17 cellular contexts compared by ENCODE assay signal in the genomic region with DNA sequence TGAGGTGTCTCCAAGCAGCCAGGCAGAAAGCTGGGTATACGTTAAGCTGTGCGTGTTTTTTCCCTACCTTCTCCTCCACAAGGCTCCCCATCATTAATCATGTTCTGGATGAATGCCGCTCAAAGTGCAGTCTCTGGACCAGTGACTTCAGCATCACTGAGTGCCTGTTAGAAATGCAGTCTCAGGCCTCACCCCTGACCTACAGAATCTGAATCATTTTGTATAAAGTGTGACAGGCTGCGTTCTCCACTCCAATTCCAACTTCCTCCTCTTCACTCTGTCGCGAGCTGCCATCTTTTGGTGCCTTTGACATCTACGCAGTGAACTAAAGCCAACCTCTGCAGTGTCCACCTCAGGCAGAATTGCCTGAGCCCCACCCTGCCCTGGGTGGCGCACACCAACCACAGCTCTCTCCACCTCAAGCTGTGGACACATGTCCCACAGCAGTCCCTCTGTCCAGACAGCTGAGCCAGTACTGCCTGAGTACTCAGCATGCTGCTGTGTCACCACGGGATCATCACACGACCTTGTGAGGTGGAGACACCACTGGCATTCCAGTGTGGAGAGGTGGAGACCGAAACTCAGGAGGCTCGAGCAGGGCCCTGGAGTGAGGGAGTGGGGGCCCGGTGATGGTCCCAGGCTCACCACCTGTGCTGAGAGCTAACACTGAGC. TPM values are rescaled to one million over a fixed set of nuclear protein-coding genes. Genes with fewer than 3 reads are reported as not detected.
A peak's percentile ranks its signal among the peaks of the same experiment; 100 is the strongest.
DNase-seq lines count a peak whose midpoint lies in the region; ATAC-seq, FAIRE-seq and TF ChIP-seq lines count a peak whose summit lies in the region.
"Had no signal": no experiment of that assay in that cellular context is flagged by ENCODE, and none has a peak within 500 bp of the region (broad histone marks: within the 10 kb centered on the region; RNA-seq: fewer than 3 reads in every experiment).

No MANE protein-coding gene starts in this region.

- DNase-seq in HepG2 (ENCODE audit: low spot score) = no peak
- DNase-seq in right lobe of liver = no peak
- peak; percentile 53 to 59 for DNase-seq in NCI-H187 (lab: John Stamatoyannopoulos, UW)
- no peak for DNase-seq in epithelial cell of prostate (ENCODE audit: low read depth, low spot score)
- peak in 1 of 2 donors; percentile 18 for DNase-seq in psoas muscle
- no peak for DNase-seq in NK-92 treated with Interleukin-12 subunit alpha and Interleukin-12 subunit beta, amount 100 ng/mL, for 24 hours (lab: John Stamatoyannopoulos, UW)
- DNase-seq in stimulated activated naive CD4-positive, alpha-beta T cell (lab: John Stamatoyannopoulos, UW) = no peak
- no peak for DNase-seq in NCI-H1694 (lab: John Stamatoyannopoulos, UW)
- DNase-seq: CD4-positive, CD25-positive, alpha-beta regulatory T cell; GOT3; HFFc6; MG63; NCI-H2107; NCI-H226; NCI-H82; SIG-M5 had no signal

- H3K4me3 ChIP-seq in HepG2 (replicated peaks in 1 of 3; ENCODE audit: insufficient read depth in 1 of 3, low read depth in 2 of 3, low read length in 3 of 3) = no peak overlapping the region
- H3K4me3 ChIP-seq in right lobe of liver = no peak overlapping the region
- no peak overlapping the region for H3K4me3 ChIP-seq in psoas muscle
- H3K4me3 ChIP-seq: MG63 had no signal

- H3K9ac ChIP-seq in HepG2 (ENCODE audit: insufficient read depth, low read depth, low read length) = no peak overlapping the region

- no peaks in the 10 kb centered on the region for H4K20me1 ChIP-seq in HepG2 (ENCODE audit: insufficient read depth, low read length)

- H3K27ac ChIP-seq in HepG2 (ENCODE audit: extremely low read length, insufficient read depth, low read length) (no peak overlapping the region), right lobe of liver (no peak overlapping the region), epithelial cell of prostate (peak overlapping the region; percentile 43), psoas muscle (no peak overlapping the region)

- H3K79me2 ChIP-seq in HepG2 (ENCODE audit: insufficient read depth, low read length) = peaks cover 3% of the 10 kb centered on the region

- H2AFZ ChIP-seq in HepG2 (ENCODE audit: low read length) = no peak overlapping the region

- ATAC-seq in HepG2 = no peak; the same call in 2 of the 3 replicates
- no peak for ATAC-seq in right lobe of liver
- ATAC-seq in psoas muscle = peak; percentile 31 to 63 (median 42)

- TF ChIP-seq EP300 in HepG2 (IDR thresholded peaks at IDR 0.05; ENCODE audit: low read depth in 2 of 2, low read length in 2 of 2) = no peak
- no peak for TF ChIP-seq EP300 in HepG2 (CRISPR knock-in tag; IDR thresholded peaks at IDR 0.05; ENCODE audit: borderline replicate concordance)

- BruUV-seq in HepG2 (replicated peaks; lab: Mats Ljungman, UMichigan) = no TSS peak

- H3K27me3 ChIP-seq in HepG2 (ENCODE audit: control insufficient read depth in 1 of 2, insufficient read depth in 2 of 2, low read length in 2 of 2) (no peaks in the 10 kb centered on the region), right lobe of liver (no peaks in the 10 kb centered on the region), psoas muscle (ENCODE audit: insufficient read depth in 3 of 3, low read length in 2 of 3) (no peaks in the 10 kb centered on the region)
- H3K27me3 ChIP-seq: MG63 had no signal

- CTCF ChIA-PET in HepG2 (lab: Yijun Ruan, JAX; ENCODE audit: low intra/inter-chr PET ratio, low total read pairs) = no interaction called here

- H3K36me3 ChIP-seq in HepG2 (replicated peaks in 1 of 2; ENCODE audit: control insufficient read depth in 1 of 2, insufficient read depth in 2 of 2, low read length in 2 of 2) = peaks cover 0 to 2% of the 10 kb centered on the region in 2 experiments; a peak in 2 of 5 replicates
- H3K36me3 ChIP-seq in right lobe of liver = no peaks in the 10 kb centered on the region
- no peaks in the 10 kb centered on the region for H3K36me3 ChIP-seq in psoas muscle (ENCODE audit: insufficient read depth in 1 of 2, low read depth in 1 of 2)
- H3K36me3 ChIP-seq: MG63 had no signal

- H3K9me3 ChIP-seq in HepG2 (ENCODE audit: low read length) (no peaks in the 10 kb centered on the region), right lobe of liver (no peaks in the 10 kb centered on the region), psoas muscle (no peaks in the 10 kb centered on the region)
- H3K9me3 ChIP-seq: MG63 had no signal

- POLR2A ChIA-PET in HepG2 (lab: Yijun Ruan, JAX) = interaction anchor here (0.9 kb wide), 1 partner anchor 22 kb away, joined by 3 read pairs; no protein-coding TSS in a partner anchor

- no peak for FAIRE-seq in HepG2 (lab: Jason Lieb, UNC)
- FAIRE-seq: D721Med had no signal

- TF ChIP-seq POLR2A in HepG2 (IDR thresholded peaks at IDR 0.05; ENCODE audit: insufficient read depth in 1 of 2, low read depth in 2 of 2, low read length in 2 of 2) (no peak), right lobe of liver (IDR thresholded peaks at IDR 0.05) (no peak)

- in situ Hi-C loops in HepG2 (cut with HindIII; ENCODE audit: extremely low pct_ligation_motif_present, low pct_unique_long_range_greater_than_20kb) = no loop called here

- H3K4me2 ChIP-seq in HepG2 (ENCODE audit: low read depth, low read length) = no peak overlapping the region

- peaks cover 12% of the 10 kb centered on the region for H3K4me1 ChIP-seq in HepG2 (ENCODE audit: insufficient read depth, low read length)
- H3K4me1 ChIP-seq in right lobe of liver = peaks cover 0 to 15% (median 6%) of the 10 kb centered on the region in 4 donors
- peaks cover 31% of the 10 kb centered on the region for H3K4me1 ChIP-seq in psoas muscle

- 94% methylated on average over 12 of the region's 13 CpGs for WGBS in HepG2 (ENCODE audit: low lambda C conversion rate)
- 87% methylated on average over 6 of the region's 13 CpGs for WGBS in right lobe of liver (ENCODE audit: insufficient coverage, low coverage, low lambda C conversion rate, missing lambda C conversion rate)
- 81 to 87% (median 83%) methylated on average over 13 of the region's 13 CpGs for WGBS in psoas muscle, 3 donors

- no peak for TF ChIP-seq RAD21 in HepG2 (CRISPR knock-in tag; IDR thresholded peaks at IDR 0.05)

- no peak for TF ChIP-seq CTCF in HepG2 (CRISPR knock-in tag; IDR thresholded peaks at IDR 0.05)
- TF ChIP-seq CTCF in right lobe of liver (IDR thresholded peaks at IDR 0.05) = no peak
- no peak for TF ChIP-seq CTCF in psoas muscle (IDR thresholded peaks at IDR 0.05)

- intact Hi-C loops in HepG2 (cut with micrococcal nuclease; ENCODE audit: unreplicated experiment) = no loop called here
- intact Hi-C loops in right lobe of liver (cut with DNase I) = no loop called here
- intact Hi-C loops in psoas muscle (cut with DNase I) = no loop called here

TF ChIP-seq in HepG2, 621 proteins besides CTCF, POLR2A, EP300 and RAD21:
- TF ChIP-seq, protein P1, sequence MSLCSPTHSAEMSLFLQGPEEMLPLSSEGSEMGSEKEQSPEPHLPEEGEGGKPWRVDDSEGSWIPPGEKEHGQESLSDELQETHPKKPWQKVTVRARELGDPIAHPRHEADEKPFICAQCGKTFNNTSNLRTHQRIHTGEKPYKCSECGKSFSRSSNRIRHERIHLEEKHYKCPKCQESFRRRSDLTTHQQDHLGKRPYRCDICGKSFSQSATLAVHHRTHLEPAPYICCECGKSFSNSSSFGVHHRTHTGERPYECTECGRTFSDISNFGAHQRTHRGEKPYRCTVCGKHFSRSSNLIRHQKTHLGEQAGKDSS (CRISPR knock-in tag; IDR thresholded peaks at IDR 0.05; ENCODE audit: borderline replicate concordance, low read depth) = 0 out of 2 replicates have a peak, but pooled peaks have one; percentile 30
- TF ChIP-seq U2AF2 (IDR thresholded peaks at IDR 0.05; ENCODE audit: low read depth, low read length) = no peak

RNA-seq across cellular contexts. Expression of a gene that starts 14.2 kb away (rescaled TPM):
- total RNA-seq in HepG2 (2016; rRNA removed; fragmentation: Illumina TruSeq; extraction: Trizol) (5.6 and 7.9 TPM in 2 replicates), right lobe of liver (10 to 100 TPM; 15.0 to 33.3 (median 30.0) TPM), psoas muscle (10 to 100 TPM in 3 of 4 donors, 1 to 10 TPM in 1; 8.8 to 80.2 (median 43.4) TPM)
- total RNA-seq in HepG2 (2016; cell fraction: cytosol; rRNA removed; fragmentation: Illumina TruSeq; extraction: Trizol; ENCODE audit: low read depth) = 1.3 TPM in 2 replicates
- 5.7 and 6.8 TPM in 2 replicates for total RNA-seq in HepG2 (2016; cell fraction: insoluble cytoplasmic fraction; rRNA removed; fragmentation: Illumina TruSeq; extraction: Trizol)
- total RNA-seq in HepG2 (2016; cell fraction: membrane; rRNA removed; fragmentation: Illumina TruSeq; extraction: Trizol) = 3.7 and 4.9 TPM in 2 replicates
- total RNA-seq in HepG2 (2016; cell fraction: nucleus; rRNA removed; fragmentation: Illumina TruSeq; extraction: Trizol) = 4.9 and 6.4 TPM in 2 replicates
- polyA plus RNA-seq in HepG2 (2011; rRNA removed) (17.2 and 20.5 TPM in 2 replicates), psoas muscle (100 to 1,000 TPM in 1 of 3 donors, 10 to 100 TPM in 2; 14.2 to 130 (median 72.4) TPM)
- polyA plus RNA-seq in HepG2 (2011; cell fraction: cytosol; rRNA removed) = 9.8 and 14.5 TPM in 2 replicates
- 18.5 and 18.8 TPM in 2 replicates for polyA plus RNA-seq in HepG2 (2011; cell fraction: nucleus; rRNA removed)
- 6.4 and 8.5 TPM in 2 replicates for polyA plus RNA-seq in HepG2 (2012)
- polyA plus RNA-seq in HepG2 (2016; cell fraction: cytosol; fragmentation: Illumina TruSeq; extraction: Trizol; ENCODE audit: low read depth) = 0.68 and 1.0 TPM in 2 replicates
- polyA plus RNA-seq in HepG2 (2016; cell fraction: insoluble cytoplasmic fraction; fragmentation: Illumina TruSeq; extraction: Trizol; ENCODE audit: low read depth) = 6.0 and 7.7 TPM in 2 replicates
- polyA plus RNA-seq in HepG2 (2016; cell fraction: membrane; fragmentation: Illumina TruSeq; extraction: Trizol; ENCODE audit: low read depth) = 1.8 and 2.7 TPM in 2 replicates
- polyA plus RNA-seq in HepG2 (2016; cell fraction: nucleus; fragmentation: Illumina TruSeq; extraction: Trizol; ENCODE audit: insufficient read depth, low read depth) = 9.2 and 9.7 TPM in 2 replicates
- 11.9 and 17.0 TPM in 2 replicates for polyA minus RNA-seq in HepG2 (2011; rRNA and poly(A)+ RNA removed; ENCODE audit: low replicate concordance)
- 7.4 and 10.0 TPM in 2 replicates for polyA minus RNA-seq in HepG2 (2011; cell fraction: cytosol; rRNA and poly(A)+ RNA removed)
- 18.0 and 21.4 TPM in 2 replicates for polyA minus RNA-seq in HepG2 (2011; cell fraction: nucleus; rRNA and poly(A)+ RNA removed)
- total RNA-seq: HFFc6 had no signal

Comparison
In these comparisons a context has a peak if more than half of its experiments do, and no peak if none do; other contexts are left out.
1. ATAC-seq: peak in psoas muscle (4 of 4); none in HepG2 (single experiment) and right lobe of liver (0 of 4).
2. DNase-seq: peak in NCI-H187 (2 of 2); none in HepG2 (single experiment), right lobe of liver (0 of 3), epithelial cell of prostate (single experiment), NK-92 treated with Interleukin-12 subunit alpha and Interleukin-12 subunit beta, amount 100 ng/mL, for 24 hours (single experiment), stimulated activated naive CD4-positive, alpha-beta T cell (0 of 6) and NCI-H1694 (single experiment).